Comparison of ENCODE assay signal across 1 cellular context in the genomic region with DNA sequence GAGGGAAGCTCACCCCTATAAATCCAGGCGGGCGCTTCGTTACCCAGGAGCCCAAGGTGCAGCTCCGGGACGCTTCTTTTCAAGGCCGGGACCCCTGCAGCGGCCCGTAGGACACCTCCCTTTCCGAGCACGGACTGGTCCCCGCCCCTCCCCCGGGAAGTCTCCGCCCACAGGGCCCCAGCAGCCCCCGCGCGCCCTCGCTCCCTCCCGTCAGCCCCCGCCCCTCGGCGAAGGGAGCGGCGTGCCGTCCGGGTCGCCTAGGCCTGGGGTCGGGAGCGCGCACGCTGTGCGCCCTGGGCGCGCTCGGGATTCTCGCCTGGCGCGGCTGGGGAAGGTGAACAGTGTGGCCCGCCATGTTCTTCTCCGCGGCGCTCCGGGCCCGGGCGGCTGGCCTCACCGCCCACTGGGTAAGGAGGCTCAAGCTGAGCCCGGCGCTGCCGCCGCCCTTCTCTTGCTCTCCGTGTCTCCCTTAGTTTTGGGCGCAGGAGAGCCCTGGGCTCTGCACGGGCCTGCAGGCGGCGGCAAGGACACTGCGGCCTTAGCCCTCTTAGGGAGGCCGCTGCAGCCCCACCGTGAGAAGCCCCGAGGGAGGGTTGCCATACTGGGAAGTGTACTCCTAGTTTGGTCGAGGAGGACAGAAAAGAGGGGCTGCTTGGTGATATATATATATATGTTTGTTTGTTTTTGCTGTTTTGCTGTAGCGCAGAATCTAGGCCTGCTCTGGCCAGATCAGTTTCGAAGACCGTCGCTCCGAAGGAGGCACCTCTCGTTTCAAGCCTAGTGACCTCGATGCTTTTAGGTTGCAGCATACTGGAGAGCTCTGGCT.
TF ChIP-seq lines count a peak whose summit lies in the region.

A gene (plus strand): TSS at position 309 of the 826 bp plus-strand sequence. CDS start 45 bp downstream, at position 354.

TF ChIP-seq in HepG2, 621 proteins besides CTCF, POLR2A, EP300 and RAD21 (continued from another document):
- TF ChIP-seq, protein P1, sequence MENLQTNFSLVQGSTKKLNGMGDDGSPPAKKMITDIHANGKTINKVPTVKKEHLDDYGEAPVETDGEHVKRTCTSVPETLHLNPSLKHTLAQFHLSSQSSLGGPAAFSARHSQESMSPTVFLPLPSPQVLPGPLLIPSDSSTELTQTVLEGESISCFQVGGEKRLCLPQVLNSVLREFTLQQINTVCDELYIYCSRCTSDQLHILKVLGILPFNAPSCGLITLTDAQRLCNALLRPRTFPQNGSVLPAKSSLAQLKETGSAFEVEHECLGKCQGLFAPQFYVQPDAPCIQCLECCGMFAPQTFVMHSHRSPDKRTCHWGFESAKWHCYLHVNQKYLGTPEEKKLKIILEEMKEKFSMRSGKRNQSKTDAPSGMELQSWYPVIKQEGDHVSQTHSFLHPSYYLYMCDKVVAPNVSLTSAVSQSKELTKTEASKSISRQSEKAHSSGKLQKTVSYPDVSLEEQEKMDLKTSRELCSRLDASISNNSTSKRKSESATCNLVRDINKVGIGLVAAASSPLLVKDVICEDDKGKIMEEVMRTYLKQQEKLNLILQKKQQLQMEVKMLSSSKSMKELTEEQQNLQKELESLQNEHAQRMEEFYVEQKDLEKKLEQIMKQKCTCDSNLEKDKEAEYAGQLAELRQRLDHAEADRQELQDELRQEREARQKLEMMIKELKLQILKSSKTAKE (CRISPR knock-in tag; IDR thresholded peaks at IDR 0.05; ENCODE audit: borderline replicate concordance): no peak
- TF ChIP-seq, protein P2, sequence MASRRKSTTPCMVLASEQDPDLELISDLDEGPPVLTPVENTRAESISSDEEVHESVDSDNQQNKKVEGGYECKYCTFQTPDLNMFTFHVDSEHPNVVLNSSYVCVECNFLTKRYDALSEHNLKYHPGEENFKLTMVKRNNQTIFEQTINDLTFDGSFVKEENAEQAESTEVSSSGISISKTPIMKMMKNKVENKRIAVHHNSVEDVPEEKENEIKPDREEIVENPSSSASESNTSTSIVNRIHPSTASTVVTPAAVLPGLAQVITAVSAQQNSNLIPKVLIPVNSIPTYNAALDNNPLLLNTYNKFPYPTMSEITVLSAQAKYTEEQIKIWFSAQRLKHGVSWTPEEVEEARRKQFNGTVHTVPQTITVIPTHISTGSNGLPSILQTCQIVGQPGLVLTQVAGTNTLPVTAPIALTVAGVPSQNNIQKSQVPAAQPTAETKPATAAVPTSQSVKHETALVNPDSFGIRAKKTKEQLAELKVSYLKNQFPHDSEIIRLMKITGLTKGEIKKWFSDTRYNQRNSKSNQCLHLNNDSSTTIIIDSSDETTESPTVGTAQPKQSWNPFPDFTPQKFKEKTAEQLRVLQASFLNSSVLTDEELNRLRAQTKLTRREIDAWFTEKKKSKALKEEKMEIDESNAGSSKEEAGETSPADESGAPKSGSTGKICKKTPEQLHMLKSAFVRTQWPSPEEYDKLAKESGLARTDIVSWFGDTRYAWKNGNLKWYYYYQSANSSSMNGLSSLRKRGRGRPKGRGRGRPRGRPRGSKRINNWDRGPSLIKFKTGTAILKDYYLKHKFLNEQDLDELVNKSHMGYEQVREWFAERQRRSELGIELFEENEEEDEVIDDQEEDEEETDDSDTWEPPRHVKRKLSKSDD (CRISPR knock-in tag; IDR thresholded peaks at IDR 0.05; ENCODE audit: low read depth): no peak
- TF ChIP-seq, protein P3, sequence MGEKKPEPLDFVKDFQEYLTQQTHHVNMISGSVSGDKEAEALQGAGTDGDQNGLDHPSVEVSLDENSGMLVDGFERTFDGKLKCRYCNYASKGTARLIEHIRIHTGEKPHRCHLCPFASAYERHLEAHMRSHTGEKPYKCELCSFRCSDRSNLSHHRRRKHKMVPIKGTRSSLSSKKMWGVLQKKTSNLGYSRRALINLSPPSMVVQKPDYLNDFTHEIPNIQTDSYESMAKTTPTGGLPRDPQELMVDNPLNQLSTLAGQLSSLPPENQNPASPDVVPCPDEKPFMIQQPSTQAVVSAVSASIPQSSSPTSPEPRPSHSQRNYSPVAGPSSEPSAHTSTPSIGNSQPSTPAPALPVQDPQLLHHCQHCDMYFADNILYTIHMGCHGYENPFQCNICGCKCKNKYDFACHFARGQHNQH (CRISPR knock-in tag; IDR thresholded peaks at IDR 0.05): peak; percentile 49; the same call in 1 of the 2 replicates
- TF ChIP-seq CBX1 (IDR thresholded peaks at IDR 0.05; ENCODE audit: low read depth) (peak; percentile 39), RFXANK (CRISPR knock-in tag; IDR thresholded peaks at IDR 0.05) (no peak), ZNF652 (CRISPR knock-in tag; IDR thresholded peaks at IDR 0.05; ENCODE audit: borderline replicate concordance, low read depth) (no peak)
